Comparison of ENCODE assay signal across 11 cellular contexts in the genomic region with DNA sequence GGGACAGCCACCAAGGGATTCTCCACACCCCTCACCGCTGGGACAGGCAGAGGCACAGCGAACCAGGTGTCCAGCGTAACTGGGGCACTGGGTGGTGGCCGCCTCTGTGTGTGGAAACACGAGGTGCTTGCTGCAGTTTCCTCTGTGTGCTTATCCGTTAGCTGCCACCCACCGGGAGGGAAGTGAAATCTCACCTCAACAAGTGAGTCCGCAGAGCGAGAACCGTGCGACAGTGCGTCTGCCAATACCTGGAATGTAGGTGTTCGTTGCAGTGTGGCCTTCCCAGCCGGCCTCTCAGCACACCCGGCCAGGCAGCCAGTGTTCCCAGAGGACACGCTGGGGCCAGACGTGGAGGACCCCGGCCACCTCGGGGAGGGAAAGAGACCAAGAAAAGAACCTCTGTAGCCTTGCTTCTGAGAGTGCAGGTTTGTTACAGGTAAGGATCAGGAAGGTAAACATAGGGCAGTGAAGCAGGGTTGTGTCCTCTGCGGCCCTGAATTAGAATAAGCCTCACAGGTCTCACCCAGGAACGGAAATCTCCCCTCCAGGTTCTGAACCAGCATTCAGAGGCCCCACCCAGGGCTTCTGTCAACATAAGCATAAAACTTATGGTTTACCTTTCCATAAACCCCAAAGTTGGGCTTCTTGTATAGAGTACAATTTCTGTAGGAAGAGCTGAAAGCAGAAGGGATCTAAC. TPM values are rescaled to one million over a fixed set of nuclear protein-coding genes. Genes with fewer than 3 reads are reported as not detected.
DNase-seq lines count a peak whose midpoint lies in the region; ATAC-seq and TF ChIP-seq lines count a peak whose summit lies in the region.
"Had no signal": no experiment of that assay in that cellular context is flagged by ENCODE, and none has a peak within 500 bp of the region (broad histone marks: within the 10 kb centered on the region; RNA-seq: fewer than 3 reads in every experiment).

No MANE protein-coding gene starts in this region.

- TF ChIP-seq CTCF in activated B cell treated with CpG ODN at 0.5 μM for 24 hours (IDR thresholded peaks at IDR 0.05) (no peak), mesothelial cell of epicardium (IDR thresholded peaks at IDR 0.05; ENCODE audit: unreplicated experiment) (no peak)

- H3K36me3 ChIP-seq in duodenal mucosa (ENCODE audit: control insufficient read depth in 1 of 2, insufficient read depth in 2 of 2, low read length in 2 of 2) = peaks cover 0 to 4% of the 10 kb centered on the region in 2 donors

- H3K27ac Mint-ChIP-seq in activated B cell treated with CpG ODN at 0.5 μM for 24 hours (no peak overlapping the region), mesothelial cell of epicardium (no peak overlapping the region)

- no peaks in the 10 kb centered on the region for H3K27me3 ChIP-seq in duodenal mucosa (ENCODE audit: control insufficient read depth in 1 of 2, insufficient read depth in 2 of 2, low read length in 2 of 2)

- DNase-seq in activated B cell treated with CpG ODN at 0.5 μM for 24 hours (no peak), NCI-H187 treated with DMSO at 0.1 percent for 48 hours (lab: John Stamatoyannopoulos, UW) (no peak), NCI-H1436 treated with DMSO at 0.1 percent for 48 hours (lab: John Stamatoyannopoulos, UW) (no peak), mesothelial cell of epicardium (ENCODE audit: low spot score in 2 of 2, unreplicated experiment in 2 of 2) (no peak)
- peak; percentile 9 to 24 for DNase-seq in stimulated activated CD4-positive, alpha-beta T cell treated with anti-CD3 and anti-CD28 coated beads, Interleukin-2, amount 100 ng/mL, for 48 hours
- DNase-seq: caudate nucleus had no signal

- H3K9ac ChIP-seq in duodenal mucosa (ENCODE audit: low read depth in 1 of 2, low read length in 2 of 2) = peak overlapping the region; percentile 70 to 73

- peaks cover 6 to 9% of the 10 kb centered on the region in 2 donors for H3K4me1 ChIP-seq in duodenal mucosa (ENCODE audit: control insufficient read depth in 1 of 2, insufficient read depth in 2 of 2, low read length in 2 of 2)

- CTCF ChIA-PET in activated B cell treated with CpG ODN at 0.5 μM for 24 hours (lab: Charles Lee) = no interaction called here

- H3K27me3 Mint-ChIP-seq in activated B cell treated with CpG ODN at 0.5 μM for 24 hours = peaks cover 18% of the 10 kb centered on the region
- peaks cover 1% of the 10 kb centered on the region for H3K27me3 Mint-ChIP-seq in mesothelial cell of epicardium (ENCODE audit: low read depth)

- ATAC-seq in GM19023 (IDR thresholded peaks at IDR 0.05; ENCODE audit: unreplicated experiment) (peak; percentile 48), activated B cell treated with CpG ODN at 0.5 μM for 24 hours (ENCODE audit: low read depth) (peak; percentile 31), GM21526 (IDR thresholded peaks at IDR 0.05; ENCODE audit: low FRiP score, unreplicated experiment) (no peak)

- H3K9me3 ChIP-seq in duodenal mucosa (ENCODE audit: control insufficient read depth in 1 of 2, low read length in 2 of 2) = no peaks in the 10 kb centered on the region

- peak overlapping the region; percentile 65 to 69 for H3K4me3 ChIP-seq in duodenal mucosa (ENCODE audit: low read depth in 1 of 2, low read length in 2 of 2)

- H3K4me1 Mint-ChIP-seq in activated B cell treated with CpG ODN at 0.5 μM for 24 hours (peaks cover 12% of the 10 kb centered on the region), mesothelial cell of epicardium (peaks cover 6% of the 10 kb centered on the region)

- intact Hi-C loops in activated B cell treated with CpG ODN at 0.5 μM for 24 hours (cut with micrococcal nuclease) = no loop called here

- H3K27ac ChIP-seq in duodenal mucosa (ENCODE audit: low read depth, low read length) = peak overlapping the region; percentile 50

- no peak overlapping the region for H3K4me3 Mint-ChIP-seq in activated B cell treated with CpG ODN at 0.5 μM for 24 hours
- H3K4me3 Mint-ChIP-seq in mesothelial cell of epicardium = no peak overlapping the region

- H3K36me3 Mint-ChIP-seq in activated B cell treated with CpG ODN at 0.5 μM for 24 hours (ENCODE audit: low read depth) (no peaks in the 10 kb centered on the region), mesothelial cell of epicardium (no peaks in the 10 kb centered on the region)

- POLR2A ChIA-PET in activated B cell treated with CpG ODN at 0.5 μM for 24 hours (lab: Charles Lee) = no interaction called here

- no peaks in the 10 kb centered on the region for H3K9me3 Mint-ChIP-seq in activated B cell treated with CpG ODN at 0.5 μM for 24 hours
- H3K9me3 Mint-ChIP-seq in mesothelial cell of epicardium = no peaks in the 10 kb centered on the region

RNA-seq across cellular contexts. Expression of gene BCL2L14, which starts 1.5 kb away (rescaled TPM):
- total RNA-seq in activated B cell treated with CpG ODN at 0.5 μM for 24 hours (not detected in 2 replicates), mesothelial cell of epicardium (not detected in 3 replicates)
- total RNA-seq: G401, kidney epithelial cell had no signal

Comparison
In these comparisons a context has a peak if more than half of its experiments do, and no peak if none do; other contexts are left out.
1. DNase-seq: peak in stimulated activated CD4-positive, alpha-beta T cell treated with anti-CD3 and anti-CD28 coated beads, Interleukin-2, amount 100 ng/mL, for 48 hours (2 of 2); none in activated B cell treated with CpG ODN at 0.5 μM for 24 hours (single experiment), NCI-H187 treated with DMSO at 0.1 percent for 48 hours (single experiment), NCI-H1436 treated with DMSO at 0.1 percent for 48 hours (single experiment) and mesothelial cell of epicardium (0 of 2).